ENCODE assay signal across 8 cellular contexts in the genomic region with DNA sequence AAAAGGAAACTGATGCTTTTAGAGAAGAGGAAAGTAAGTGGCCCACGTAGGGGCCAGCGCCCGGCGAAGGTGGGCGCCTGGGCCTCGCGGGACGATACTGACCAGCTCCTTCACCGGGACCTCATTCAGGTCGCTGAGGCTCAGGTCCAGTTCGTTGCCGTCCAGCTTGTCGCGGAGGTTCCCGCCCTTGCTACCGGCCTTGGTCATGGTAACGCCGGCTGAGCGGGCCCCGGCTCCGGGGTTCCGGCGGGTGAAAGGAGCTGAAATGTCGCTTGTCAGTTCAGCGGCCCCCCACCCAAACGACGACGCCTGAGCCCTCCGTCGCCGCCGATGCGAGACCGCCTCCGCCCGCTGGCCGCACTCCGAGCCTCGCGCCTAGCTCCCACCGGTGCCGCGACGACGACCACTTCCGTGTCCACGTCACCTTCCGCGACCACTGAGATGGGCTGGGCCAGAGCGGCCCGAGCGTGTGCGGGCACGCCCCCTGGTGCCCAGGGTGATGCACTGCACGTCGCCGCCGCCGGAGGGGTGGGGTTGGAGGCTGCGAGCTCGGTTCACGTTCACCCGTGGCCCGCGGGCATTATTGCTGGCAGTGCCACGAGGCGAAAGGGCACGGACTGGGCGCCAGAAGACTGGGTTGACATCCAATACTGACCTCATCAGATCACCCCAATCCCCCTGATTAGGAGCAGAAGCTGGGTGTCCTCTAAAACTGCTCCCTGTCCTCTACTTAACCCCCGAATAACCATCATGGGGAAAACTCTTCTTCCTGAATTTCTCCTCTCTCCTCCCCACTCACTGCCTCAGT. TPM values are rescaled to one million over a fixed set of nuclear protein-coding genes. Genes with fewer than 3 reads are reported as not detected.
A peak's percentile ranks its signal among the peaks of the same experiment; 100 is the strongest.
DNase-seq lines count a peak whose midpoint lies in the region; ATAC-seq and TF ChIP-seq lines count a peak whose summit lies in the region.

Gene LRRC59 (minus strand): TSS at position 413 of the 808 bp plus-strand sequence. CDS start 206 bp downstream, at position 207.

- peaks cover 43 to 49% (median 44%) of the 10 kb centered on the region in 11 experiments; a peak in 21 of 22 replicates for H4K20me1 ChIP-seq in BLaER1 treated with 17β-estradiol and CSF1 and Interleukin-3, amounts not matched to agents 10 nM and 100 nM

- peak; percentile 84 for DNase-seq in GM19238 (ENCODE audit: insufficient read length, low spot score)
- DNase-seq in NCI-H526 (lab: John Stamatoyannopoulos, UW): peak; percentile 62 to 89
- DNase-seq in activated CD4-positive, alpha-beta T cell treated with anti-CD3 and anti-CD28 coated beads, Interleukin-2, amount 50 U/mL, for 1 hour: peak; percentile 92
- DNase-seq in dedifferentiated amniotic fluid mesenchymal stem cell (ENCODE audit: extremely low spot score): peak; percentile 50
- peak; percentile 91 to 99 for DNase-seq in left lung
- peak; percentile 86 for DNase-seq in stimulated activated CD4-positive, alpha-beta T cell treated with anti-CD3 and anti-CD28 coated beads, Interleukin-2, amount 100 ng/mL, for 4 hours (ENCODE audit: low read depth)

- H3K4me2 ChIP-seq in BLaER1 treated with 17β-estradiol and CSF1 and Interleukin-3, amounts not matched to agents 10 nM and 100 nM: peak within 1 kb of the TSS; percentile 88 to 98 (median 96)

- peak within 1 kb of the TSS; percentile 90 to 99 (median 95) for H3K9ac ChIP-seq in BLaER1 treated with 17β-estradiol and CSF1 and Interleukin-3, amounts not matched to agents 10 nM and 100 nM

- H3K27ac ChIP-seq in BLaER1 treated with 17β-estradiol and CSF1 and Interleukin-3, amounts not matched to agents 10 nM and 100 nM: peak within 1 kb of the TSS; percentile 88 to 97 (median 93)
- peak within 1 kb of the TSS; percentile 71 to 89 for H3K27ac ChIP-seq in left lung

- no peaks in the 10 kb centered on the region for H3K27me3 ChIP-seq in BLaER1 treated with 17β-estradiol and CSF1 and Interleukin-3, amounts not matched to agents 10 nM and 100 nM
- H3K27me3 ChIP-seq in left lung: no peaks in the 10 kb centered on the region

- intact Hi-C loops in left lung (cut with DNase I): no loop called here

- H3K9me3 ChIP-seq in BLaER1 treated with 17β-estradiol and CSF1 and Interleukin-3, amounts not matched to agents 10 nM and 100 nM (replicated peaks in 1 of 11): peaks cover 9 to 19% (median 18%) of the 10 kb centered on the region in 11 experiments; a peak in 18 of 22 replicates
- H3K9me3 ChIP-seq in left lung: no peaks in the 10 kb centered on the region

- ATAC-seq in HG03439 (IDR thresholded peaks at IDR 0.05; ENCODE audit: unreplicated experiment) (peak; percentile 95), left lung (peak; percentile 99)

- TF ChIP-seq CTCF in left lung (IDR thresholded peaks at IDR 0.05): peak; percentile 95 to 97

- peak within 1 kb of the TSS; percentile 82 to 98 (median 91) for H3K4me3 ChIP-seq in BLaER1 treated with 17β-estradiol and CSF1 and Interleukin-3, amounts not matched to agents 10 nM and 100 nM
- H3K4me3 ChIP-seq in left lung: peak within 1 kb of the TSS; percentile 87 to 88

- H3K36me3 ChIP-seq in BLaER1 treated with 17β-estradiol and CSF1 and Interleukin-3, amounts not matched to agents 10 nM and 100 nM: peaks cover 28 to 38% (median 36%) of the 10 kb centered on the region in 11 experiments
- H3K36me3 ChIP-seq in left lung: peaks cover 0 to 27% of the 10 kb centered on the region in 2 donors

- peaks cover 19 to 26% (median 22%) of the 10 kb centered on the region in 10 experiments for H3K4me1 ChIP-seq in BLaER1 treated with 17β-estradiol and CSF1 and Interleukin-3, amounts not matched to agents 10 nM and 100 nM
- H3K4me1 ChIP-seq in left lung: peaks cover 14 to 38% of the 10 kb centered on the region in 2 donors

RNA-seq across cellular contexts. Expression of gene LRRC59, which starts in this region (rescaled TPM):
- total RNA-seq in left lung: 100 to 1,000 TPM; 102 to 151 TPM

Comparison
In these comparisons a context has a peak if more than half of its experiments do, and no peak if none do; other contexts are left out.
1. Peak in every context shown above with its lines: DNase-seq, ATAC-seq, H3K4me3 ChIP-seq and H3K27ac ChIP-seq.